10 cellular contexts compared by ENCODE assay signal in the genomic region with DNA sequence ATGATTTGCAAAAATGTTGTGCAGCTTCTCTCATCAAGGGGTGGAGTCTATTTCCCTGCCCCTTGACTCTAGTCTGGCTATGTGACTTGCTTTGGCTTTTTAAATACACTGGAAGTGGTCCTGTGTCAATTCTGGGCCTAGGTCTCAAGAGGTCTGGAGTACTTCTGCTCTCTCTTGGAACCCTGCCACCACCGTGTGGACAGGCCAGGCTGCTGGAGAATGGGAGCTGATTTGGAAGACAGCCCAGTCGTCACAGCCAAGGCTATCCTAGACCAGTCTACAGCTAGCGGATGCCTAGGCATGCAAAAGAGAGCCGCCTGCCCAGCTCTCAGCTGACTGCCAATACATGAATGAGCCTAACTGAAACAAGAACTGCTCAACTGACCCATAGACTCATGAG. TPM values are rescaled to one million over a fixed set of nuclear protein-coding genes. Genes with fewer than 3 reads are reported as not detected.
DNase-seq lines count a peak whose midpoint lies in the region; ATAC-seq, FAIRE-seq and TF ChIP-seq lines count a peak whose summit lies in the region.
"Had no signal": no experiment of that assay in that cellular context is flagged by ENCODE, and none has a peak within 500 bp of the region (broad histone marks: within the 10 kb centered on the region; RNA-seq: fewer than 3 reads in every experiment).

No MANE protein-coding gene starts in this region.

- H3K9me3 ChIP-seq in adrenal gland (replicated peaks in 1 of 3) (no peaks in the 10 kb centered on the region), cardiac muscle cell (ENCODE audit: low read depth) (no peaks in the 10 kb centered on the region)

- FAIRE-seq in urothelium cell line (lab: Jason Lieb, UNC), result no peak

- H3K4me3 ChIP-seq in adrenal gland, result no peak overlapping the region
- H3K4me3 ChIP-seq in cardiac muscle cell, result no peak overlapping the region

- H3K27ac Mint-ChIP-seq in activated naive CD4-positive, alpha-beta T cell treated with anti-CD3 and anti-CD28 coated beads for 36 hours, result no peak overlapping the region
- H3K27ac Mint-ChIP-seq in activated CD8-positive, alpha-beta T cell treated with anti-CD3 and anti-CD28 coated beads, Interleukin-2, amount 10 ng/mL, durations not matched to agents 7 days and 5 days, result no peak overlapping the region
- H3K27ac Mint-ChIP-seq: memory B cell had no signal

- DNase-seq in adrenal gland (peak; percentile 88 to 98 (median 96)), cardiac muscle cell (ENCODE audit: low read depth in 1 of 2, low spot score in 1 of 2) (peak; percentile 87 to 90), renal cortical epithelial cell (ENCODE audit: low read depth) (peak; percentile 59), urothelium cell line (ENCODE audit: low spot score) (no peak)
- DNase-seq in activated naive CD4-positive, alpha-beta T cell (lab: John Stamatoyannopoulos, UW), result no peak
- DNase-seq in activated naive CD4-positive, alpha-beta T cell treated with anti-CD3 and anti-CD28 coated beads for 36 hours, result no peak
- DNase-seq in activated CD8-positive, alpha-beta T cell treated with anti-CD3 and anti-CD28 coated beads, Interleukin-2, amount 10 ng/mL, durations not matched to agents 7 days and 5 days, result no peak
- DNase-seq: activated CD4-positive, alpha-beta T cell treated with anti-CD3 and anti-CD28 coated beads for 48 hours had no signal

- intact Hi-C loops in adrenal gland (cut with DNase I), result no loop called here
- intact Hi-C loops in activated naive CD4-positive, alpha-beta T cell treated with anti-CD3 and anti-CD28 coated beads for 36 hours (cut with micrococcal nuclease), result no loop called here

- TF ChIP-seq CTCF in adrenal gland (IDR thresholded peaks at IDR 0.05) (peak in 1 of 6 experiments; percentile 8), cardiac muscle cell (IDR thresholded peaks at IDR 0.05; ENCODE audit: low read depth, low read length) (no peak)

- ATAC-seq in activated CD8-positive, alpha-beta T cell treated with anti-CD3 and anti-CD28 coated beads, Interleukin-2, amount 10 ng/mL, durations not matched to agents 7 days and 5 days, result no peak

- H3K36me3 Mint-ChIP-seq in activated naive CD4-positive, alpha-beta T cell treated with anti-CD3 and anti-CD28 coated beads for 36 hours (ENCODE audit: low read depth), result no peaks in the 10 kb centered on the region
- no peaks in the 10 kb centered on the region for H3K36me3 Mint-ChIP-seq in activated CD8-positive, alpha-beta T cell treated with anti-CD3 and anti-CD28 coated beads, Interleukin-2, amount 10 ng/mL, durations not matched to agents 7 days and 5 days (ENCODE audit: low read depth)
- H3K36me3 Mint-ChIP-seq: memory B cell had no signal

- 10 to 27% (median 19%) methylated on average over 2 to 4 of the region's 4 CpGs for WGBS in adrenal gland, 4 donors

- peak; percentile 29; the same call in 1 of the 2 replicates for TF ChIP-seq RAD21 in Ishikawa (IDR thresholded peaks at IDR 0.05; ENCODE audit: low read depth)

- H3K27me3 ChIP-seq in adrenal gland, result no peaks in the 10 kb centered on the region
- no peaks in the 10 kb centered on the region for H3K27me3 ChIP-seq in cardiac muscle cell

- no peak overlapping the region for H3K4me3 Mint-ChIP-seq in activated naive CD4-positive, alpha-beta T cell treated with anti-CD3 and anti-CD28 coated beads for 36 hours
- no peak overlapping the region for H3K4me3 Mint-ChIP-seq in activated CD8-positive, alpha-beta T cell treated with anti-CD3 and anti-CD28 coated beads, Interleukin-2, amount 10 ng/mL, durations not matched to agents 7 days and 5 days
- H3K4me3 Mint-ChIP-seq: memory B cell had no signal

- H3K4me1 Mint-ChIP-seq in activated naive CD4-positive, alpha-beta T cell treated with anti-CD3 and anti-CD28 coated beads for 36 hours (ENCODE audit: low read depth), result peaks cover 22% of the 10 kb centered on the region
- H3K4me1 Mint-ChIP-seq in activated CD8-positive, alpha-beta T cell treated with anti-CD3 and anti-CD28 coated beads, Interleukin-2, amount 10 ng/mL, durations not matched to agents 7 days and 5 days (ENCODE audit: low read depth), result peaks cover 29% of the 10 kb centered on the region

- H3K27ac ChIP-seq in adrenal gland (peak overlapping the region in 3 of 5 donors; percentile 15 to 48 (median 36)), cardiac muscle cell (peak overlapping the region; percentile 16)

- CTCF ChIA-PET in activated naive CD4-positive, alpha-beta T cell treated with anti-CD3 and anti-CD28 coated beads for 36 hours (lab: Charles Lee), result interaction anchor here (2.3 kb wide), 1 partner anchor 98 kb away, joined by 5 read pairs; no protein-coding TSS in a partner anchor
- CTCF ChIA-PET in activated CD8-positive, alpha-beta T cell treated with anti-CD3 and anti-CD28 coated beads, Interleukin-2, amount 10 ng/mL, durations not matched to agents 7 days and 5 days (lab: Charles Lee), result interaction anchor here (1.8 kb wide), 1 partner anchor 33 kb away, joined by 4 read pairs; no protein-coding TSS in a partner anchor

- POLR2A ChIA-PET in activated CD8-positive, alpha-beta T cell treated with anti-CD3 and anti-CD28 coated beads, Interleukin-2, amount 10 ng/mL, durations not matched to agents 7 days and 5 days (lab: Charles Lee), result no interaction called here

- H3K4me1 ChIP-seq in adrenal gland (replicated peaks in 1 of 2), result peaks cover 5 to 11% of the 10 kb centered on the region in 2 donors
- H3K4me1 ChIP-seq in cardiac muscle cell (ENCODE audit: low read depth), result peaks cover 7% of the 10 kb centered on the region

- no peak for TF ChIP-seq POLR2A in adrenal gland (IDR thresholded peaks at IDR 0.05)

- H3K36me3 ChIP-seq in adrenal gland (replicated peaks in 1 of 2), result no peaks in the 10 kb centered on the region
- no peaks in the 10 kb centered on the region for H3K36me3 ChIP-seq in cardiac muscle cell

- H3K27me3 Mint-ChIP-seq in activated naive CD4-positive, alpha-beta T cell treated with anti-CD3 and anti-CD28 coated beads for 36 hours (ENCODE audit: low read depth), result no peaks in the 10 kb centered on the region
- H3K27me3 Mint-ChIP-seq in activated CD8-positive, alpha-beta T cell treated with anti-CD3 and anti-CD28 coated beads, Interleukin-2, amount 10 ng/mL, durations not matched to agents 7 days and 5 days (ENCODE audit: low read depth), result no peaks in the 10 kb centered on the region
- H3K27me3 Mint-ChIP-seq: memory B cell had no signal

- no peak for TF ChIP-seq EP300 in Ishikawa (IDR thresholded peaks at IDR 0.05; ENCODE audit: borderline replicate concordance)

- H3K9me3 Mint-ChIP-seq in activated naive CD4-positive, alpha-beta T cell treated with anti-CD3 and anti-CD28 coated beads for 36 hours, result no peaks in the 10 kb centered on the region
- no peaks in the 10 kb centered on the region for H3K9me3 Mint-ChIP-seq in activated CD8-positive, alpha-beta T cell treated with anti-CD3 and anti-CD28 coated beads, Interleukin-2, amount 10 ng/mL, durations not matched to agents 7 days and 5 days (ENCODE audit: insufficient read depth)
- H3K9me3 Mint-ChIP-seq: memory B cell had no signal

TF ChIP-seq in Ishikawa, 13 proteins besides CTCF, POLR2A, EP300 and RAD21:
- no peak for TF ChIP-seq MAX (IDR thresholded peaks at IDR 0.05)
- TF ChIP-seq NFIC (IDR thresholded peaks at IDR 0.05), result peak; percentile 81
- TF ChIP-seq TEAD4 (IDR thresholded peaks at IDR 0.05), result peak; percentile 12; the same call in 1 of the 2 replicates
- TF ChIP-seq FOXM1 (IDR thresholded peaks at IDR 0.05; ENCODE audit: borderline replicate concordance, low read depth), result no peak
- TF ChIP-seq CREB1 (IDR thresholded peaks at IDR 0.05; ENCODE audit: low read depth), result no peak
- TF ChIP-seq REST (IDR thresholded peaks at IDR 0.05; ENCODE audit: low read depth), result no peak
- TF ChIP-seq, protein P1, sequence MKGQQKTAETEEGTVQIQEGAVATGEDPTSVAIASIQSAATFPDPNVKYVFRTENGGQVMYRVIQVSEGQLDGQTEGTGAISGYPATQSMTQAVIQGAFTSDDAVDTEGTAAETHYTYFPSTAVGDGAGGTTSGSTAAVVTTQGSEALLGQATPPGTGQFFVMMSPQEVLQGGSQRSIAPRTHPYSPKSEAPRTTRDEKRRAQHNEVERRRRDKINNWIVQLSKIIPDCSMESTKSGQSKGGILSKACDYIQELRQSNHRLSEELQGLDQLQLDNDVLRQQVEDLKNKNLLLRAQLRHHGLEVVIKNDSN (IDR thresholded peaks at IDR 0.05), result no peak

RNA-seq across cellular contexts. Expression of gene CLINT1, which starts 56.7 kb away (rescaled TPM):
- 10 to 100 TPM; 48.3 to 76.3 (median 64.7) TPM for total RNA-seq in adrenal gland
- 100 to 1,000 TPM in 1 of 3 donors, 10 to 100 TPM in 2; 17.1 to 101 (median 19.9) TPM for polyA plus RNA-seq in adrenal gland
- total RNA-seq in cardiac muscle cell, result 47.0 and 56.2 TPM in 2 replicates
- 51.7 and 56.7 TPM in 2 replicates for polyA plus RNA-seq in cardiac muscle cell
- 82.1 and 176 TPM in 2 replicates for total RNA-seq in renal cortical epithelial cell
- 10 to 100 TPM; 31.0 to 32.7 TPM for total RNA-seq in activated naive CD4-positive, alpha-beta T cell treated with anti-CD3 and anti-CD28 coated beads for 36 hours
- 10 to 100 TPM; 65.7 to 67.2 TPM for total RNA-seq in activated CD8-positive, alpha-beta T cell treated with anti-CD3 and anti-CD28 coated beads, Interleukin-2, amount 10 ng/mL, durations not matched to agents 7 days and 5 days

Comparison
In these comparisons a context has a peak if more than half of its experiments do, and no peak if none do; other contexts are left out.
1. DNase-seq: peak in adrenal gland (7 of 7), cardiac muscle cell (2 of 2) and renal cortical epithelial cell (single experiment); none in activated naive CD4-positive, alpha-beta T cell (0 of 4), activated naive CD4-positive, alpha-beta T cell treated with anti-CD3 and anti-CD28 coated beads for 36 hours (single experiment), urothelium cell line (single experiment) and activated CD8-positive, alpha-beta T cell treated with anti-CD3 and anti-CD28 coated beads, Interleukin-2, amount 10 ng/mL, durations not matched to agents 7 days and 5 days (single experiment).